ENCODE assay signal across 10 cellular contexts in genomic region chr3:50390523-50391177, GRCh38. TPM values are rescaled to one million over a fixed set of nuclear protein-coding genes. Genes with fewer than 3 reads are reported as not detected.
DNase-seq lines count a peak whose midpoint lies in the region; ATAC-seq and TF ChIP-seq lines count a peak whose summit lies in the region.
"Had no signal": no experiment of that assay in that cellular context is flagged by ENCODE, and none has a peak within 500 bp of the region (broad histone marks: within the 10 kb centered on the region; RNA-seq: fewer than 3 reads in every experiment).

No MANE protein-coding gene starts in this region.

- WGBS in ovary, 3 donors, result 54 to 61% (median 59%) methylated on average over 11 of the region's 11 CpGs

- no peak overlapping the region for H3K4me3 ChIP-seq in ovary

- no peak overlapping the region for H3K27ac ChIP-seq in ovary

- no peaks in the 10 kb centered on the region for H3K27me3 ChIP-seq in ovary

- no peak overlapping the region for H3K4me3 Mint-ChIP-seq in activated CD8-positive, alpha-beta T cell treated with anti-CD3 and anti-CD28 coated beads, Interleukin-2, amount 10 ng/mL, durations not matched to agents 7 days and 5 days
- H3K4me3 Mint-ChIP-seq in activated naive CD8-positive, alpha-beta T cell treated with anti-CD3 and anti-CD28 coated beads, Interleukin-2, amount 50 U/mL, for 24 hours, result no peak overlapping the region

- no peaks in the 10 kb centered on the region for H3K9me3 ChIP-seq in ovary

- H3K27me3 Mint-ChIP-seq in activated CD8-positive, alpha-beta T cell treated with anti-CD3 and anti-CD28 coated beads, Interleukin-2, amount 10 ng/mL, durations not matched to agents 7 days and 5 days (ENCODE audit: low read depth), result no peaks in the 10 kb centered on the region
- H3K27me3 Mint-ChIP-seq in activated naive CD8-positive, alpha-beta T cell treated with anti-CD3 and anti-CD28 coated beads, Interleukin-2, amount 50 U/mL, for 24 hours, result no peaks in the 10 kb centered on the region

- no peak for ATAC-seq in activated CD8-positive, alpha-beta T cell treated with anti-CD3 and anti-CD28 coated beads, Interleukin-2, amount 10 ng/mL, durations not matched to agents 7 days and 5 days
- no peak for ATAC-seq in activated naive CD8-positive, alpha-beta T cell treated with anti-CD3 and anti-CD28 coated beads, Interleukin-2, amount 50 U/mL, for 24 hours
- ATAC-seq in HG02852 (IDR thresholded peaks at IDR 0.05; ENCODE audit: unreplicated experiment), result no peak

- no peaks in the 10 kb centered on the region for H3K9me3 Mint-ChIP-seq in activated CD8-positive, alpha-beta T cell treated with anti-CD3 and anti-CD28 coated beads, Interleukin-2, amount 10 ng/mL, durations not matched to agents 7 days and 5 days (ENCODE audit: insufficient read depth)
- no peaks in the 10 kb centered on the region for H3K9me3 Mint-ChIP-seq in activated naive CD8-positive, alpha-beta T cell treated with anti-CD3 and anti-CD28 coated beads, Interleukin-2, amount 50 U/mL, for 24 hours

- peaks cover 1% of the 10 kb centered on the region for H3K4me1 ChIP-seq in ovary (ENCODE audit: insufficient read depth)

- CTCF ChIA-PET in activated CD8-positive, alpha-beta T cell treated with anti-CD3 and anti-CD28 coated beads, Interleukin-2, amount 10 ng/mL, durations not matched to agents 7 days and 5 days (lab: Charles Lee), result no interaction called here

- DNase-seq in DMS153 treated with DMSO at 0.1 percent for 48 hours (lab: John Stamatoyannopoulos, UW; ENCODE audit: unreplicated experiment) (peak; percentile 5), SHP77 (lab: John Stamatoyannopoulos, UW) (peak; percentile 85 to 91), globus pallidus (ENCODE audit: low spot score) (peak; percentile 24), ovary (peak in 4 of 5 donors; percentile 30 to 60 (median 48)), NCI-H2227 treated with DMSO at 0.1 percent for 48 hours (lab: John Stamatoyannopoulos, UW) (no peak)
- DNase-seq in activated CD8-positive, alpha-beta T cell treated with anti-CD3 and anti-CD28 coated beads, Interleukin-2, amount 10 ng/mL, durations not matched to agents 7 days and 5 days, result no peak
- DNase-seq in activated naive CD8-positive, alpha-beta T cell treated with anti-CD3 and anti-CD28 coated beads, Interleukin-2, amount 50 U/mL, for 24 hours, result no peak
- DNase-seq: effector memory CD4-positive, alpha-beta T cell; Karpas-422 had no signal

- peaks cover 13% of the 10 kb centered on the region for H3K4me1 Mint-ChIP-seq in activated CD8-positive, alpha-beta T cell treated with anti-CD3 and anti-CD28 coated beads, Interleukin-2, amount 10 ng/mL, durations not matched to agents 7 days and 5 days (ENCODE audit: low read depth)
- H3K4me1 Mint-ChIP-seq in activated naive CD8-positive, alpha-beta T cell treated with anti-CD3 and anti-CD28 coated beads, Interleukin-2, amount 50 U/mL, for 24 hours, result peaks cover 5% of the 10 kb centered on the region

- H3K36me3 ChIP-seq in ovary, result no peaks in the 10 kb centered on the region

- H3K27ac Mint-ChIP-seq in activated CD8-positive, alpha-beta T cell treated with anti-CD3 and anti-CD28 coated beads, Interleukin-2, amount 10 ng/mL, durations not matched to agents 7 days and 5 days, result no peak overlapping the region
- no peak overlapping the region for H3K27ac Mint-ChIP-seq in activated naive CD8-positive, alpha-beta T cell treated with anti-CD3 and anti-CD28 coated beads, Interleukin-2, amount 50 U/mL, for 24 hours

- no peak for TF ChIP-seq EP300 in ovary (IDR thresholded peaks at IDR 0.05)

- intact Hi-C loops in ovary (cut with DNase I), result no loop called here

- POLR2A ChIA-PET in activated CD8-positive, alpha-beta T cell treated with anti-CD3 and anti-CD28 coated beads, Interleukin-2, amount 10 ng/mL, durations not matched to agents 7 days and 5 days (lab: Charles Lee), result interaction anchor here (0.9 kb wide), 1 partner anchor 25 kb away, joined by 3 read pairs; no protein-coding TSS in a partner anchor

- no peak for TF ChIP-seq CTCF in ovary (IDR thresholded peaks at IDR 0.05)

- TF ChIP-seq POLR2A in ovary (IDR thresholded peaks at IDR 0.05), result no peak

- no peaks in the 10 kb centered on the region for H3K36me3 Mint-ChIP-seq in activated CD8-positive, alpha-beta T cell treated with anti-CD3 and anti-CD28 coated beads, Interleukin-2, amount 10 ng/mL, durations not matched to agents 7 days and 5 days (ENCODE audit: low read depth)
- H3K36me3 Mint-ChIP-seq in activated naive CD8-positive, alpha-beta T cell treated with anti-CD3 and anti-CD28 coated beads, Interleukin-2, amount 50 U/mL, for 24 hours (ENCODE audit: low read depth), result no peaks in the 10 kb centered on the region

RNA-seq across cellular contexts. Expression of gene TMEM115, which starts 31.3 kb away (rescaled TPM):
- 10 to 100 TPM; 32.3 to 58.4 (median 36.9) TPM for total RNA-seq in ovary
- 10 to 100 TPM in 1 of 2 donors, 1 to 10 TPM in 1; 8.5 to 40.2 TPM for polyA plus RNA-seq in ovary
- 10 to 100 TPM; 18.0 to 18.9 TPM for total RNA-seq in activated CD8-positive, alpha-beta T cell treated with anti-CD3 and anti-CD28 coated beads, Interleukin-2, amount 10 ng/mL, durations not matched to agents 7 days and 5 days

RNA-seq across cellular contexts. Expression of gene CYB561D2, which starts 40.0 kb away (rescaled TPM):
- total RNA-seq in ovary, result 10 to 100 TPM in 3 of 7 donors, 1 to 10 TPM in 4; 8.0 to 17.1 (median 9.6) TPM
- 10 to 100 TPM in 1 of 2 donors, 1 to 10 TPM in 1; 4.5 to 10.8 TPM for polyA plus RNA-seq in ovary
- 10 to 100 TPM; 42.5 to 43.6 TPM for total RNA-seq in activated CD8-positive, alpha-beta T cell treated with anti-CD3 and anti-CD28 coated beads, Interleukin-2, amount 10 ng/mL, durations not matched to agents 7 days and 5 days

RNA-seq across cellular contexts. Expression of gene NPRL2, which starts 40.1 kb away (rescaled TPM):
- 10 to 100 TPM; 19.4 to 26.3 (median 22.4) TPM for total RNA-seq in ovary
- polyA plus RNA-seq in ovary, result 10 to 100 TPM; 21.8 to 21.9 TPM
- total RNA-seq in activated CD8-positive, alpha-beta T cell treated with anti-CD3 and anti-CD28 coated beads, Interleukin-2, amount 10 ng/mL, durations not matched to agents 7 days and 5 days, result 10 to 100 TPM; 59.8 to 60.3 TPM

RNA-seq across cellular contexts. Expression of gene ZMYND10, which starts 45.1 kb away (rescaled TPM):
- total RNA-seq in ovary, result 10 to 100 TPM in 2 of 7 donors, 1 to 10 TPM in 5; 1.0 to 75.1 (median 3.4) TPM
- polyA plus RNA-seq in ovary, result under 1 TPM; 0.50 to 0.81 TPM
- 1 to 10 TPM; 5.0 to 5.1 TPM for total RNA-seq in activated CD8-positive, alpha-beta T cell treated with anti-CD3 and anti-CD28 coated beads, Interleukin-2, amount 10 ng/mL, durations not matched to agents 7 days and 5 days

RNA-seq across cellular contexts. Expression of gene RASSF1, which starts 50.0 kb away (rescaled TPM):
- total RNA-seq in ovary, result 10 to 100 TPM; 16.2 to 32.6 (median 25.5) TPM
- polyA plus RNA-seq in ovary, result 10 to 100 TPM; 12.5 to 27.4 TPM
- total RNA-seq in activated CD8-positive, alpha-beta T cell treated with anti-CD3 and anti-CD28 coated beads, Interleukin-2, amount 10 ng/mL, durations not matched to agents 7 days and 5 days, result 100 to 1,000 TPM; 172 to 174 TPM

Comparison
In these comparisons a context has a peak if more than half of its experiments do, and no peak if none do; other contexts are left out.
1. DNase-seq: peak in DMS153 treated with DMSO at 0.1 percent for 48 hours (single experiment), SHP77 (2 of 2), globus pallidus (single experiment) and ovary (4 of 5); none in activated CD8-positive, alpha-beta T cell treated with anti-CD3 and anti-CD28 coated beads, Interleukin-2, amount 10 ng/mL, durations not matched to agents 7 days and 5 days (single experiment), NCI-H2227 treated with DMSO at 0.1 percent for 48 hours (single experiment) and activated naive CD8-positive, alpha-beta T cell treated with anti-CD3 and anti-CD28 coated beads, Interleukin-2, amount 50 U/mL, for 24 hours (single experiment).